Comparison of ENCODE assay signal across 36 cellular contexts in the genomic region with DNA sequence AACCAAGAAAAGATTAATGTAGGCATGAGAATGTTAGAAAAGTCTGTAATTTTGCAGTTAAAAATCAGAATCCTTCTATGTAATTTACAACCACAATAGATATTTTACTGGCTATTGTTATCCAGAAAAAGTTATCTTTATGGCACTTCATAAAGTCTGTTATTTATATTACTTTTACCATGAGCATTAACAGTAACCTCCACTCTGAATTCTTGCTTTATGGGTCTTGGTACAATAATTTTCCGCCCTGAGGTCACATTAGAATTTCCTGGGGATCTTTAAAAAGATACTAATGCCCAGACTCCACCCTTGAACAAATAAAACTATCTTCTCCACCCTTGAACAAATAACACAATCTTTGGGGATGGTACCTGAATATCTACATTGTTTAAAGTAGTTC. TPM values are rescaled to one million over a fixed set of nuclear protein-coding genes. Genes with fewer than 3 reads are reported as not detected.
"Had no signal": no experiment of that assay in that cellular context is flagged by ENCODE, and none has a peak within 500 bp of the region (broad histone marks: within the 10 kb centered on the region; RNA-seq: fewer than 3 reads in every experiment).

No MANE protein-coding gene starts in this region.

- H3K27ac Mint-ChIP-seq: activated B cell treated with CpG ODN at 0.5 μM for 24 hours; activated CD4-positive, alpha-beta memory T cell treated with anti-CD3 and anti-CD28 coated beads for 36 hours; activated CD4-positive, alpha-beta T cell treated with anti-CD3 and anti-CD28 coated beads, Interleukin-2, amount 10 ng/mL, durations not matched to agents 24 days and 14 days; activated CD8-positive, alpha-beta T cell treated with anti-CD3 and anti-CD28 coated beads for 36 hours; activated naive CD4-positive, alpha-beta T cell treated with anti-CD3 and anti-CD28 coated beads for 36 hours; activated naive CD4-positive, alpha-beta T cell treated with anti-CD3 and anti-CD28 coated beads, Interleukin-2, amount 50 U/mL, for 72 hours; activated naive CD8-positive, alpha-beta T cell treated with anti-CD3 and anti-CD28 coated beads for 36 hours; activated T-cell treated with anti-CD3 and anti-CD28 coated beads, Interleukin-2, amount 50 U/mL, for 72 hours; activated T-helper 1 cell treated with anti-CD3 and anti-CD28 coated beads, Interleukin-12 subunit alpha, Interleukin-12 subunit beta, Interleukin-2, Interleukin-4 antibody, amounts not matched to agents 30 ng/mL and 10 ng/mL and 1 ng/mL, durations not matched to agents 14 hours and 24 hours and 36 hours; activated T-helper 17 cell treated with anti-CD3 and anti-CD28 coated beads, Interleukin-2, amount 50 U/mL, for 72 hours; T-helper 1 cell treated with Interleukin-12 subunit alpha and Interleukin-12 subunit beta and Interleukin-4 antibody, amounts not matched to agents 30 μg/mL and 1 μg/mL, for 36 hours; T-helper 2 cell treated with Interferon-gamma antibody and Interleukin-4, amounts not matched to agents 5 μg/mL and 100 μg/mL, for 36 hours had no signal

- DNase-seq: activated B cell treated with CpG ODN at 0.5 μM for 24 hours; activated CD4-positive, alpha-beta memory T cell treated with anti-CD3 and anti-CD28 coated beads for 36 hours; activated CD4-positive, alpha-beta T cell treated with anti-CD3 and anti-CD28 coated beads for 4 hours; activated CD4-positive, alpha-beta T cell treated with anti-CD3 and anti-CD28 coated beads, Interleukin-2, amount 10 ng/mL, durations not matched to agents 24 days and 14 days; activated CD4-positive, alpha-beta T cell treated with anti-CD3 and anti-CD28 coated beads, Interleukin-2, amount 50 U/mL, for 1 hour; activated CD4-positive, alpha-beta T cell treated with anti-CD3 and anti-CD28 coated beads, Interleukin-2, amount 50 U/mL, for 4 hours; activated CD4-positive, CD25-positive, alpha-beta regulatory T cell treated with anti-CD3 and anti-CD28 coated beads, Interleukin-2, amount 50 U/mL, for 72 hours; activated CD8-positive, alpha-beta memory T cell treated with anti-CD3 and anti-CD28 coated beads, Interleukin-2, amount 50 U/mL, for 4 hours; activated CD8-positive, alpha-beta T cell treated with anti-CD3 and anti-CD28 coated beads for 36 hours; activated effector memory CD4-positive, alpha-beta T cell treated with anti-CD3 and anti-CD28 coated beads, Interleukin-2, amount 50 U/mL, for 16 hours; activated gamma-delta T cell treated with Interleukin-2 at 50 U/mL for 16 hours; activated naive CD4-positive, alpha-beta T cell; activated naive CD4-positive, alpha-beta T cell treated with anti-CD3 and anti-CD28 coated beads for 36 hours; activated naive CD4-positive, alpha-beta T cell treated with anti-CD3 and anti-CD28 coated beads, Interleukin-2, amount 50 U/mL, for 16 hours; activated naive CD8-positive, alpha-beta T cell treated with anti-CD3 and anti-CD28 coated beads for 36 hours; activated T-cell treated with anti-CD3 and anti-CD28 coated beads for 4 hours; activated T-cell treated with anti-CD3 and anti-CD28 coated beads, Interleukin-2, amount 50 U/mL, for 1 hour; activated T-cell treated with anti-CD3 and anti-CD28 coated beads, Interleukin-2, amount 50 U/mL, for 4 hours; activated T-cell treated with anti-CD3 and anti-CD28 coated beads, Interleukin-2, amount 50 U/mL, for 72 hours; adrenal gland; amniotic stem cell; aorta; body of pancreas; brain microvascular endothelial cell; central memory CD4-positive, alpha-beta T cell; T-helper 1 cell; T-helper 2 cell; T-helper 9 cell had no signal

- H3K27me3 ChIP-seq: adrenal gland, body of pancreas, brain microvascular endothelial cell, breast epithelium had no signal

- H3K36me3 ChIP-seq: adrenal gland, brain microvascular endothelial cell, breast epithelium had no signal

- H3K4me1 ChIP-seq: adrenal gland, body of pancreas, breast epithelium had no signal

- H3K27ac ChIP-seq: adrenal gland, body of pancreas, brain microvascular endothelial cell, breast epithelium, VCaP had no signal

- H3K4me1 Mint-ChIP-seq: activated B cell treated with CpG ODN at 0.5 μM for 24 hours; activated CD4-positive, alpha-beta T cell treated with anti-CD3 and anti-CD28 coated beads, Interleukin-2, amount 10 ng/mL, durations not matched to agents 24 days and 14 days; activated naive CD8-positive, alpha-beta T cell treated with anti-CD3 and anti-CD28 coated beads for 36 hours; activated T-helper 17 cell treated with anti-CD3 and anti-CD28 coated beads, Interleukin-2, amount 50 U/mL, for 72 hours had no signal

- H3K9me3 ChIP-seq: adrenal gland, body of pancreas, breast epithelium had no signal

- H3K4me3 ChIP-seq: adrenal gland, body of pancreas, breast epithelium had no signal

- H3K4me3 Mint-ChIP-seq: activated B cell treated with CpG ODN at 0.5 μM for 24 hours; activated CD4-positive, alpha-beta memory T cell treated with anti-CD3 and anti-CD28 coated beads for 36 hours; activated CD4-positive, alpha-beta T cell treated with anti-CD3 and anti-CD28 coated beads, Interleukin-2, amount 10 ng/mL, durations not matched to agents 24 days and 14 days; activated CD8-positive, alpha-beta T cell treated with anti-CD3 and anti-CD28 coated beads for 36 hours; activated naive CD4-positive, alpha-beta T cell treated with anti-CD3 and anti-CD28 coated beads for 36 hours; activated naive CD8-positive, alpha-beta T cell treated with anti-CD3 and anti-CD28 coated beads for 36 hours; activated T-cell treated with anti-CD3 and anti-CD28 coated beads, Interleukin-2, amount 50 U/mL, for 4 hours; activated T-cell treated with anti-CD3 and anti-CD28 coated beads, Interleukin-2, amount 50 U/mL, for 72 hours; activated T-helper 1 cell treated with anti-CD3 and anti-CD28 coated beads, Interleukin-12 subunit alpha, Interleukin-12 subunit beta, Interleukin-2, Interleukin-4 antibody, amounts not matched to agents 30 ng/mL and 10 ng/mL and 1 ng/mL, durations not matched to agents 14 hours and 24 hours and 36 hours; activated T-helper 17 cell treated with anti-CD3 and anti-CD28 coated beads, Interleukin-2, amount 50 U/mL, for 72 hours; T-helper 1 cell treated with Interleukin-12 subunit alpha and Interleukin-12 subunit beta and Interleukin-4 antibody, amounts not matched to agents 30 μg/mL and 1 μg/mL, for 36 hours; T-helper 2 cell treated with Interferon-gamma antibody and Interleukin-4, amounts not matched to agents 5 μg/mL and 100 μg/mL, for 36 hours had no signal

- ATAC-seq: activated CD8-positive, alpha-beta T cell treated with anti-CD3 and anti-CD28 coated beads for 36 hours; activated naive CD4-positive, alpha-beta T cell treated with anti-CD3 and anti-CD28 coated beads, Interleukin-2, amount 50 U/mL, for 72 hours; activated T-cell treated with anti-CD3 and anti-CD28 coated beads, Interleukin-2, amount 50 U/mL, for 4 hours; activated T-cell treated with anti-CD3 and anti-CD28 coated beads, Interleukin-2, amount 50 U/mL, for 72 hours; activated T-helper 17 cell treated with anti-CD3 and anti-CD28 coated beads, Interleukin-2, amount 50 U/mL, for 72 hours; body of pancreas had no signal

- H3K36me3 Mint-ChIP-seq: activated CD4-positive, alpha-beta memory T cell treated with anti-CD3 and anti-CD28 coated beads for 36 hours; activated naive CD4-positive, alpha-beta T cell treated with anti-CD3 and anti-CD28 coated beads, Interleukin-2, amount 50 U/mL, for 72 hours; activated naive CD8-positive, alpha-beta T cell treated with anti-CD3 and anti-CD28 coated beads for 36 hours had no signal

- H3K9me3 Mint-ChIP-seq: activated B cell treated with CpG ODN at 0.5 μM for 24 hours; activated CD4-positive, alpha-beta memory T cell treated with anti-CD3 and anti-CD28 coated beads for 36 hours; activated CD4-positive, alpha-beta T cell treated with anti-CD3 and anti-CD28 coated beads, Interleukin-2, amount 10 ng/mL, durations not matched to agents 24 days and 14 days; activated CD8-positive, alpha-beta T cell treated with anti-CD3 and anti-CD28 coated beads for 36 hours; activated naive CD4-positive, alpha-beta T cell treated with anti-CD3 and anti-CD28 coated beads for 36 hours; activated naive CD4-positive, alpha-beta T cell treated with anti-CD3 and anti-CD28 coated beads, Interleukin-2, amount 50 U/mL, for 72 hours; activated naive CD8-positive, alpha-beta T cell treated with anti-CD3 and anti-CD28 coated beads for 36 hours; activated T-cell treated with anti-CD3 and anti-CD28 coated beads, Interleukin-2, amount 50 U/mL, for 4 hours; activated T-cell treated with anti-CD3 and anti-CD28 coated beads, Interleukin-2, amount 50 U/mL, for 72 hours; activated T-helper 1 cell treated with anti-CD3 and anti-CD28 coated beads, Interleukin-12 subunit alpha, Interleukin-12 subunit beta, Interleukin-2, Interleukin-4 antibody, amounts not matched to agents 30 ng/mL and 10 ng/mL and 1 ng/mL, durations not matched to agents 14 hours and 24 hours and 36 hours; activated T-helper 17 cell treated with anti-CD3 and anti-CD28 coated beads, Interleukin-2, amount 50 U/mL, for 72 hours; T-helper 1 cell treated with Interleukin-12 subunit alpha and Interleukin-12 subunit beta and Interleukin-4 antibody, amounts not matched to agents 30 μg/mL and 1 μg/mL, for 36 hours; T-helper 2 cell treated with Interferon-gamma antibody and Interleukin-4, amounts not matched to agents 5 μg/mL and 100 μg/mL, for 36 hours had no signal

RNA-seq across cellular contexts. Expression of gene RSPO3, which starts 9.6 kb away (rescaled TPM):
- total RNA-seq: activated B cell treated with CpG ODN at 0.5 μM for 24 hours; activated CD4-positive, alpha-beta memory T cell treated with anti-CD3 and anti-CD28 coated beads for 36 hours; activated CD4-positive, alpha-beta T cell treated with anti-CD3 and anti-CD28 coated beads, Interleukin-2, amount 10 ng/mL, durations not matched to agents 24 days and 14 days; activated CD8-positive, alpha-beta memory T cell treated with anti-CD3 and anti-CD28 coated beads for 36 hours; activated CD8-positive, alpha-beta T cell treated with anti-CD3 and anti-CD28 coated beads for 36 hours; activated naive CD4-positive, alpha-beta T cell treated with anti-CD3 and anti-CD28 coated beads for 36 hours; activated naive CD4-positive, alpha-beta T cell treated with anti-CD3 and anti-CD28 coated beads, Interleukin-2, amount 50 U/mL, for 72 hours; activated naive CD8-positive, alpha-beta T cell treated with anti-CD3 and anti-CD28 coated beads for 36 hours; activated T-cell treated with anti-CD3 and anti-CD28 coated beads, Interleukin-2, amount 50 U/mL, for 4 hours; activated T-cell treated with anti-CD3 and anti-CD28 coated beads, Interleukin-2, amount 50 U/mL, for 72 hours; activated T-helper 1 cell treated with anti-CD3 and anti-CD28 coated beads, Interleukin-12 subunit alpha, Interleukin-12 subunit beta, Interleukin-2, Interleukin-4 antibody, amounts not matched to agents 30 ng/mL and 10 ng/mL and 1 ng/mL, durations not matched to agents 14 hours and 24 hours and 36 hours; activated T-helper 17 cell treated with anti-CD3 and anti-CD28 coated beads, Interleukin-2, amount 50 U/mL, for 72 hours had no signal
